ENCODE assay signal across 9 cellular contexts in the genomic region with DNA sequence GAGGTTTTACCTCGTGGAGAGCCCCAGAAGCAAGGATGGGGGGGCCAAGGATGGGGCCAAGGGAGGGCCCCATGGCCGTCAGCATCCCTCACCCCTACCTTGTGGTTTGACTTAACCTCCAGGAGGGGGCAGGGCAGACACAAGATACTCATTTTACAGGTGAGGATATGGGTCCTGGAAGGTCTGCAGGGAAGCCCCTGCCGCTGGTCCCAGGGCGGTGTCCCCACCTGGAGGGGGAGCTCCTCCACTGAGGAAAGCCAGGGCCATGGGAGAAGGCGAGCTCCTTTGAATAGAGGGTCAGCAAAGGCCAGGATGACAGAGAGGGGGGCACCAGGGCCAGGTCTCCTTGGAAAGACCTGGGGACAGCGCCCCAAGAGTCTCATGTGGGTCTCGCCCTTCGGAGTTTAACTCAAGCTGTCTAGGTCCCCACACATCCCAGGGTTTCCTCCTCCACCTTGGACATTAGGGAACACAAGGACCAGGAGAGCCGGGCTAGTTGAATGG. TPM values are rescaled to one million over a fixed set of nuclear protein-coding genes. Genes with fewer than 3 reads are reported as not detected.
A peak's percentile ranks its signal among the peaks of the same experiment; 100 is the strongest.
DNase-seq lines count a peak whose midpoint lies in the region; ATAC-seq and TF ChIP-seq lines count a peak whose summit lies in the region.
"Had no signal": no experiment of that assay in that cellular context is flagged by ENCODE, and none has a peak within 500 bp of the region (broad histone marks: within the 10 kb centered on the region; RNA-seq: fewer than 3 reads in every experiment).

No MANE protein-coding gene starts in this region.

- no peak overlapping the region for H3K4me3 Mint-ChIP-seq in stimulated activated memory B cell treated with anti-CD40 and anti-IgM and Interleukin-4, amounts not matched to agents 10 μg/mL and 1 μg/mL and 100 μg/mL, for 72 hours

- H3K27me3 ChIP-seq in cardiac muscle cell, result peaks cover 13% of the 10 kb centered on the region
- H3K27me3 ChIP-seq in Peyer's patch, result no peaks in the 10 kb centered on the region
- peaks cover 16% of the 10 kb centered on the region for H3K27me3 ChIP-seq in colonic mucosa

- H3K9me3 Mint-ChIP-seq in stimulated activated memory B cell treated with anti-CD40 and anti-IgM and Interleukin-4, amounts not matched to agents 10 μg/mL and 1 μg/mL and 100 μg/mL, for 72 hours, result no peaks in the 10 kb centered on the region
- H3K9me3 Mint-ChIP-seq: natural killer cell treated with Interleukin-12 subunit alpha and Interleukin-12 subunit beta and Interleukin-15 and Interleukin-18, amount 100 ng/mL, for 72 hours had no signal

- TF ChIP-seq POLR2A in Peyer's patch (IDR thresholded peaks at IDR 0.05), result no peak

- no peak overlapping the region for H3K9ac ChIP-seq in colonic mucosa (ENCODE audit: low read depth in 2 of 2, low read length in 2 of 2)

- ATAC-seq in left cardiac atrium (no peak), GM21447 (IDR thresholded peaks at IDR 0.05; ENCODE audit: unreplicated experiment) (no peak), GM21786 (IDR thresholded peaks at IDR 0.05; ENCODE audit: unreplicated experiment) (no peak)
- ATAC-seq in stimulated activated memory B cell treated with anti-CD40 and anti-IgM and Interleukin-4, amounts not matched to agents 10 μg/mL and 1 μg/mL and 100 μg/mL, for 72 hours, result peak; percentile 35
- ATAC-seq: natural killer cell treated with Interleukin-12 subunit alpha and Interleukin-12 subunit beta and Interleukin-15 and Interleukin-18, amount 100 ng/mL, for 72 hours had no signal

- TF ChIP-seq CTCF in cardiac muscle cell (IDR thresholded peaks at IDR 0.05; ENCODE audit: low read depth, low read length) (peak; percentile 23), Peyer's patch (IDR thresholded peaks at IDR 0.05) (peak; percentile 9 to 35 (median 20)), colonic mucosa (IDR thresholded peaks at IDR 0.05) (peak; percentile 14)

- DNase-seq in cardiac muscle cell (ENCODE audit: low read depth in 1 of 2, low spot score in 1 of 2) (no peak), left cardiac atrium (no peak), Peyer's patch (no peak), colonic mucosa (no peak), NCI-H187 treated with DMSO at 0.1 percent for 48 hours (lab: John Stamatoyannopoulos, UW) (no peak)

- H3K27ac Mint-ChIP-seq in stimulated activated memory B cell treated with anti-CD40 and anti-IgM and Interleukin-4, amounts not matched to agents 10 μg/mL and 1 μg/mL and 100 μg/mL, for 72 hours, result peak overlapping the region; percentile 63

- H3K4me1 ChIP-seq in cardiac muscle cell (ENCODE audit: low read depth) (no peaks in the 10 kb centered on the region), Peyer's patch (peaks cover 3 to 21% (median 12%) of the 10 kb centered on the region in 4 donors), colonic mucosa (no peaks in the 10 kb centered on the region)

- intact Hi-C loops in left cardiac atrium (cut with DNase I), result loop anchor here (5.0 kb wide), 3 partner anchors 66 to 101 kb away; no protein-coding TSS in a partner anchor
- intact Hi-C loops in colonic mucosa (cut with DNase I), result loop anchor here (5.0 kb wide), 2 partner anchors 81 to 101 kb away; no protein-coding TSS in a partner anchor

- H3K4me1 Mint-ChIP-seq in stimulated activated memory B cell treated with anti-CD40 and anti-IgM and Interleukin-4, amounts not matched to agents 10 μg/mL and 1 μg/mL and 100 μg/mL, for 72 hours, result peaks cover 49% of the 10 kb centered on the region

- H3K27me3 Mint-ChIP-seq in stimulated activated memory B cell treated with anti-CD40 and anti-IgM and Interleukin-4, amounts not matched to agents 10 μg/mL and 1 μg/mL and 100 μg/mL, for 72 hours, result no peaks in the 10 kb centered on the region
- H3K27me3 Mint-ChIP-seq: natural killer cell treated with Interleukin-12 subunit alpha and Interleukin-12 subunit beta and Interleukin-15 and Interleukin-18, amount 100 ng/mL, for 72 hours had no signal

- H3K36me3 Mint-ChIP-seq in stimulated activated memory B cell treated with anti-CD40 and anti-IgM and Interleukin-4, amounts not matched to agents 10 μg/mL and 1 μg/mL and 100 μg/mL, for 72 hours, result no peaks in the 10 kb centered on the region
- H3K36me3 Mint-ChIP-seq: natural killer cell treated with Interleukin-12 subunit alpha and Interleukin-12 subunit beta and Interleukin-15 and Interleukin-18, amount 100 ng/mL, for 72 hours had no signal

- no peak overlapping the region for H3K27ac ChIP-seq in cardiac muscle cell
- H3K27ac ChIP-seq in Peyer's patch, result no peak overlapping the region
- no peak overlapping the region for H3K27ac ChIP-seq in colonic mucosa

- no peaks in the 10 kb centered on the region for H3K36me3 ChIP-seq in cardiac muscle cell
- peaks cover 0 to 4% (median 0%) of the 10 kb centered on the region in 3 donors for H3K36me3 ChIP-seq in Peyer's patch
- H3K36me3 ChIP-seq in colonic mucosa, result no peaks in the 10 kb centered on the region

- H3K9me3 ChIP-seq in cardiac muscle cell (ENCODE audit: low read depth) (no peaks in the 10 kb centered on the region), Peyer's patch (no peaks in the 10 kb centered on the region), colonic mucosa (no peaks in the 10 kb centered on the region)

- H3K4me3 ChIP-seq in cardiac muscle cell (no peak overlapping the region), Peyer's patch (no peak overlapping the region), colonic mucosa (no peak overlapping the region)

RNA-seq across cellular contexts. Expression of gene ADORA2A, which starts 5.9 kb away (rescaled TPM):
- total RNA-seq in cardiac muscle cell, result 9.1 and 13.7 TPM in 2 replicates
- polyA plus RNA-seq in cardiac muscle cell, result 4.0 and 5.9 TPM in 2 replicates
- 1 to 10 TPM; 4.6 to 6.0 TPM for total RNA-seq in left cardiac atrium
- 1 to 10 TPM; 1.3 to 4.3 (median 2.6) TPM for total RNA-seq in Peyer's patch
- total RNA-seq in colonic mucosa, result 1 to 10 TPM; 1.5 to 2.5 TPM
